Comparison of ENCODE assay signal across 13 cellular contexts in genomic region chr19:17081672-17082630, GRCh38. TPM values are rescaled to one million over a fixed set of nuclear protein-coding genes. Genes with fewer than 3 reads are reported as not detected.
DNase-seq lines count a peak whose midpoint lies in the region; ATAC-seq and TF ChIP-seq lines count a peak whose summit lies in the region.
"Had no signal": no experiment of that assay in that cellular context is flagged by ENCODE, and none has a peak within 500 bp of the region (broad histone marks: within the 10 kb centered on the region; RNA-seq: fewer than 3 reads in every experiment).

No MANE protein-coding gene starts in this region.

- no peak overlapping the region for H3K9ac ChIP-seq in muscle layer of colon (ENCODE audit: low read length)
- no peak overlapping the region for H3K9ac ChIP-seq in smooth muscle cell (ENCODE audit: low read depth)

- H3K4me1 Mint-ChIP-seq in activated CD4-positive, alpha-beta T cell treated with anti-CD3 and anti-CD28 coated beads for 36 hours: peaks cover 59% of the 10 kb centered on the region

- H3K27me3 Mint-ChIP-seq in activated CD4-positive, alpha-beta T cell treated with anti-CD3 and anti-CD28 coated beads for 36 hours: no peaks in the 10 kb centered on the region

- peak overlapping the region; percentile 60 for H3K27ac Mint-ChIP-seq in activated CD4-positive, alpha-beta T cell treated with anti-CD3 and anti-CD28 coated beads for 36 hours

- no peak for ATAC-seq in activated CD4-positive, alpha-beta T cell treated with anti-CD3 and anti-CD28 coated beads for 36 hours
- no peak for ATAC-seq in GM21717 (IDR thresholded peaks at IDR 0.05; ENCODE audit: unreplicated experiment)
- ATAC-seq: left colon, SK-N-SH treated with all-trans-retinoic acid at 6 μM for 48 hours had no signal

- no peaks in the 10 kb centered on the region for H3K9me3 Mint-ChIP-seq in activated CD4-positive, alpha-beta T cell treated with anti-CD3 and anti-CD28 coated beads for 36 hours (ENCODE audit: low read depth)

- peaks cover 88% of the 10 kb centered on the region for H4K20me1 ChIP-seq in smooth muscle cell (ENCODE audit: low read depth)

- WGBS in tibial nerve, 2 donors: 33 to 42% methylated on average over 13 to 17 of the region's 20 CpGs
- WGBS in smooth muscle cell (ENCODE audit: low lambda C conversion rate): 83% methylated on average over 20 of the region's 20 CpGs

- H2AFZ ChIP-seq in smooth muscle cell (ENCODE audit: low read depth): no peak overlapping the region

- no peak for TF ChIP-seq POLR2A in tibial nerve (IDR thresholded peaks at IDR 0.05)

- no peak for TF ChIP-seq EP300 in tibial nerve (IDR thresholded peaks at IDR 0.05)

- H3K4me3 Mint-ChIP-seq in activated CD4-positive, alpha-beta T cell treated with anti-CD3 and anti-CD28 coated beads for 36 hours: no peak overlapping the region

- CTCF ChIA-PET in activated CD4-positive, alpha-beta T cell treated with anti-CD3 and anti-CD28 coated beads for 36 hours (lab: Charles Lee): no interaction called here

- DNase-seq in activated CD4-positive, alpha-beta T cell treated with anti-CD3 and anti-CD28 coated beads for 36 hours: no peak
- no peak for DNase-seq in activated CD4-positive, alpha-beta T cell treated with anti-CD3 and anti-CD28 coated beads, Interleukin-2, amount 50 U/mL, for 48 hours
- DNase-seq in coronary artery (ENCODE audit: low spot score) (no peak), tibial nerve (ENCODE audit: low spot score in 2 of 2) (peak in 1 of 2 donors; percentile 61), T-helper 9 cell (no peak), smooth muscle cell (lab: John Stamatoyannopoulos, UW; ENCODE audit: unreplicated experiment) (no peak)
- DNase-seq: activated CD4-positive, alpha-beta T cell treated with anti-CD3 and anti-CD28 coated beads, Interleukin-2, amount 50 U/mL, for 4 hours; DND-41; left colon had no signal

- H3K27me3 ChIP-seq in muscle layer of colon (ENCODE audit: control insufficient read depth in 1 of 2, insufficient read depth in 2 of 2, low read length in 2 of 2) (no peaks in the 10 kb centered on the region), tibial nerve (no peaks in the 10 kb centered on the region), smooth muscle cell (ENCODE audit: low read depth) (no peaks in the 10 kb centered on the region)

- peak overlapping the region; percentile 52 for H3K4me3 ChIP-seq in coronary artery
- no peak overlapping the region for H3K4me3 ChIP-seq in muscle layer of colon (ENCODE audit: low read depth in 1 of 2, low read length in 2 of 2)
- H3K4me3 ChIP-seq in tibial nerve: no peak overlapping the region
- H3K4me3 ChIP-seq in smooth muscle cell: no peak overlapping the region

- no peak for TF ChIP-seq CTCF in coronary artery (IDR thresholded peaks at IDR 0.05)
- TF ChIP-seq CTCF in tibial nerve (IDR thresholded peaks at IDR 0.05): no peak
- no peak for TF ChIP-seq CTCF in smooth muscle cell (IDR thresholded peaks at IDR 0.05; ENCODE audit: borderline replicate concordance, insufficient read depth, poor library complexity, severe bottlenecking)

- intact Hi-C loops in activated CD4-positive, alpha-beta T cell treated with anti-CD3 and anti-CD28 coated beads for 36 hours (cut with DNase I, micrococcal nuclease): loop anchor here (2.0 kb wide), 2 partner anchors 17 to 43 kb away; no protein-coding TSS in a partner anchor

- H3K36me3 ChIP-seq in muscle layer of colon (ENCODE audit: insufficient read depth, low read length): no peaks in the 10 kb centered on the region
- peaks cover 0 to 6% (median 0%) of the 10 kb centered on the region in 3 donors for H3K36me3 ChIP-seq in tibial nerve
- no peaks in the 10 kb centered on the region for H3K36me3 ChIP-seq in smooth muscle cell (ENCODE audit: low read depth)

- H3K4me1 ChIP-seq in muscle layer of colon (ENCODE audit: insufficient read depth, low read length) (peaks cover 42% of the 10 kb centered on the region), tibial nerve (peaks cover 0 to 86% (median 42%) of the 10 kb centered on the region in 4 donors), smooth muscle cell (ENCODE audit: low read depth) (peaks cover 17% of the 10 kb centered on the region)

- peaks cover 19% of the 10 kb centered on the region for H3F3A ChIP-seq in smooth muscle cell (ENCODE audit: low read depth)

- no peak overlapping the region for H3K4me2 ChIP-seq in smooth muscle cell

- H3K27ac ChIP-seq in coronary artery: peak overlapping the region; percentile 97 to 98
- H3K27ac ChIP-seq in muscle layer of colon (ENCODE audit: low read depth, low read length): peak overlapping the region; percentile 27
- H3K27ac ChIP-seq in tibial nerve: peak overlapping the region; percentile 57 to 96 (median 90)
- H3K27ac ChIP-seq in smooth muscle cell (ENCODE audit: low read depth): no peak overlapping the region
- H3K27ac ChIP-seq: 22Rv1 had no signal

- peaks cover 91% of the 10 kb centered on the region for H3K79me2 ChIP-seq in smooth muscle cell (ENCODE audit: low read depth)

- H3K9me3 ChIP-seq in muscle layer of colon (ENCODE audit: low read length): no peaks in the 10 kb centered on the region
- H3K9me3 ChIP-seq in tibial nerve: no peaks in the 10 kb centered on the region
- H3K9me3 ChIP-seq in smooth muscle cell (replicated peaks; ENCODE audit: low read depth): no peaks in the 10 kb centered on the region

- H3K36me3 Mint-ChIP-seq in activated CD4-positive, alpha-beta T cell treated with anti-CD3 and anti-CD28 coated beads for 36 hours (ENCODE audit: low read depth): peaks cover 10% of the 10 kb centered on the region

- POLR2A ChIA-PET in activated CD4-positive, alpha-beta T cell treated with anti-CD3 and anti-CD28 coated beads for 36 hours (lab: Charles Lee): no interaction called here

RNA-seq across cellular contexts. Expression of gene MYO9B, which starts 6.4 kb away (rescaled TPM):
- total RNA-seq in activated CD4-positive, alpha-beta T cell treated with anti-CD3 and anti-CD28 coated beads for 36 hours: 10 to 100 TPM; 90.3 to 98.5 TPM
- 100 to 1,000 TPM in 3 of 4 donors, 10 to 100 TPM in 1; 61.7 to 201 (median 115) TPM for total RNA-seq in tibial nerve
- total RNA-seq in smooth muscle cell: 44.6 and 48.7 TPM in 2 replicates
- 46.6 and 49.4 TPM in 2 replicates for polyA plus RNA-seq in smooth muscle cell

RNA-seq across cellular contexts. Expression of gene HAUS8, which starts 6.7 kb away (rescaled TPM):
- total RNA-seq in activated CD4-positive, alpha-beta T cell treated with anti-CD3 and anti-CD28 coated beads for 36 hours: 10 to 100 TPM; 32.6 to 41.7 TPM
- 10 to 100 TPM in 1 of 4 donors, 1 to 10 TPM in 3; 2.6 to 11.6 (median 4.3) TPM for total RNA-seq in tibial nerve
- 3.3 and 7.4 TPM in 2 replicates for total RNA-seq in smooth muscle cell
- polyA plus RNA-seq in smooth muscle cell: 6.3 and 8.5 TPM in 2 replicates

RNA-seq across cellular contexts. Expression of gene CPAMD8, which starts 55.3 kb away (rescaled TPM):
- under 1 TPM; 0.11 to 0.41 TPM for total RNA-seq in activated CD4-positive, alpha-beta T cell treated with anti-CD3 and anti-CD28 coated beads for 36 hours
- total RNA-seq in tibial nerve (10 to 100 TPM in 3 of 4 donors, 1 to 10 TPM in 1; 9.8 to 26.3 (median 14.4) TPM), smooth muscle cell (0.81 and 2.6 TPM in 2 replicates)
- 6.9 and 9.4 TPM in 2 replicates for polyA plus RNA-seq in smooth muscle cell
